In genomic region chrX:24494544-24495113, GRCh38 we compare ENCODE assay signal across 7 cellular contexts. TPM values are rescaled to one million over a fixed set of nuclear protein-coding genes. Genes with fewer than 3 reads are reported as not detected.
A peak's percentile ranks its signal among the peaks of the same experiment; 100 is the strongest.
DNase-seq lines count a peak whose midpoint lies in the region; ATAC-seq and TF ChIP-seq lines count a peak whose summit lies in the region.

No MANE protein-coding gene starts in this region.

- H3K79me1 ChIP-seq in neuronal stem cell (ENCODE audit: low read depth, low read length): no peaks in the 10 kb centered on the region

- no peak overlapping the region for H3K23ac ChIP-seq in neuronal stem cell (ENCODE audit: low read depth, low read length, poor library complexity)

- H3K4me3 ChIP-seq in cardiac fibroblast (replicated peaks in 1 of 2; ENCODE audit: low read depth in 2 of 2, low read length in 2 of 2) (no peak overlapping the region), mesodermal cell (ENCODE audit: extremely low read depth, insufficient read depth, low read length, poor library complexity, severe bottlenecking) (no peak overlapping the region), neuronal stem cell (ENCODE audit: low read length in 2 of 2) (no peak overlapping the region)

- H2AFZ ChIP-seq in neuronal stem cell (ENCODE audit: low read length): no peak overlapping the region

- H3K14ac ChIP-seq in neuronal stem cell (ENCODE audit: low read length): no peak overlapping the region

- H3K27ac ChIP-seq in mesodermal cell (ENCODE audit: low read depth, low read length, severe bottlenecking) (peak overlapping the region; percentile 36), neuronal stem cell (replicated peaks; ENCODE audit: low read length) (no peak overlapping the region)

- DNase-seq in GDM1 (lab: John Stamatoyannopoulos, UW): peak; percentile 35
- DNase-seq in NCI-H2107 (lab: John Stamatoyannopoulos, UW): peak; percentile 63
- DNase-seq in cardiac fibroblast (ENCODE audit: low read depth in 2 of 2): peak; percentile 74 to 76
- DNase-seq in neuronal stem cell (ENCODE audit: low spot score): no peak
- no peak for DNase-seq in activated CD4-positive, alpha-beta T cell treated with anti-CD3 and anti-CD28 coated beads for 48 hours

- no peak overlapping the region for H3K4ac ChIP-seq in neuronal stem cell (ENCODE audit: low read length)

- no peak overlapping the region for H2BK12ac ChIP-seq in neuronal stem cell (ENCODE audit: low read length)

- H4K91ac ChIP-seq in neuronal stem cell (ENCODE audit: low read depth, low read length, poor library complexity): no peak overlapping the region

- H4K8ac ChIP-seq in neuronal stem cell (ENCODE audit: low read depth, low read length): no peak overlapping the region

- H3K9me3 ChIP-seq in mesodermal cell (ENCODE audit: control insufficient read depth, low read length) (no peaks in the 10 kb centered on the region), neuronal stem cell (replicated peaks in 1 of 2; ENCODE audit: control insufficient read depth in 2 of 2, insufficient read depth in 1 of 2, low read depth in 1 of 2, low read length in 2 of 2) (no peaks in the 10 kb centered on the region)

- no peak overlapping the region for H3K4me2 ChIP-seq in neuronal stem cell (ENCODE audit: insufficient read depth, low read length, poor library complexity, severe bottlenecking)

- ATAC-seq in GM21737 (IDR thresholded peaks at IDR 0.05; ENCODE audit: unreplicated experiment): no peak

- no peak overlapping the region for H2BK120ac ChIP-seq in neuronal stem cell (ENCODE audit: low read depth, low read length)

- H3K36me3 ChIP-seq in mesodermal cell (ENCODE audit: control insufficient read depth, insufficient read depth, low read length) (no peaks in the 10 kb centered on the region), neuronal stem cell (replicated peaks in 1 of 2; ENCODE audit: control insufficient read depth in 2 of 2, insufficient read depth in 2 of 2, low read length in 2 of 2) (no peaks in the 10 kb centered on the region)

- no peak overlapping the region for H2BK5ac ChIP-seq in neuronal stem cell (ENCODE audit: low read length)

- no peak for TF ChIP-seq CTCF in cardiac fibroblast (IDR thresholded peaks at IDR 0.05; ENCODE audit: low read depth, low read length)

- no peak overlapping the region for H2BK15ac ChIP-seq in neuronal stem cell (ENCODE audit: low read length)

- no peaks in the 10 kb centered on the region for H3K4me1 ChIP-seq in mesodermal cell (ENCODE audit: control insufficient read depth, insufficient read depth, low read length, poor library complexity, severe bottlenecking)
- H3K4me1 ChIP-seq in neuronal stem cell (ENCODE audit: control insufficient read depth in 2 of 2, insufficient read depth in 1 of 2, low read depth in 1 of 2, low read length in 2 of 2): no peaks in the 10 kb centered on the region

- H3K18ac ChIP-seq in neuronal stem cell (ENCODE audit: low read length): no peak overlapping the region

- H2AK5ac ChIP-seq in neuronal stem cell (ENCODE audit: low read depth, low read length): no peak overlapping the region

- no peaks in the 10 kb centered on the region for H3K27me3 ChIP-seq in neuronal stem cell (ENCODE audit: control insufficient read depth in 3 of 3, insufficient read depth in 3 of 3, low read depth in 1 of 3, low read length in 3 of 3)

- WGBS in mesodermal cell (ENCODE audit: insufficient coverage in 2 of 2), 2 experiments: 81 to 83% methylated on average over 2 to 3 of the region's 8 CpGs
- no CpG with 5 or more reads among the region's 8 CpGs for WGBS in neuronal stem cell (ENCODE audit: extremely low coverage in 2 of 2, insufficient read length in 2 of 2, insufficient replicate concordance in 1 of 2), 2 donors

- H3K9ac ChIP-seq in neuronal stem cell (ENCODE audit: low read depth, low read length, poor library complexity): no peak overlapping the region

RNA-seq across cellular contexts. Expression of gene PDK3, which starts 29.5 kb away (rescaled TPM):
- polyA plus RNA-seq in mesodermal cell (2013, experiment 1 of 2): 8.5 TPM
- 9.7 TPM for polyA plus RNA-seq in mesodermal cell (2013, experiment 2 of 2)
- 7.9 TPM for polyA plus RNA-seq in neuronal stem cell (2013, experiment 1 of 2)
- 8.0 TPM for polyA plus RNA-seq in neuronal stem cell (2013, experiment 2 of 2)

Comparison
In these comparisons a context has a peak if more than half of its experiments do, and no peak if none do; other contexts are left out.
1. DNase-seq: peak in GDM1 (single experiment), NCI-H2107 (single experiment) and cardiac fibroblast (2 of 2); none in neuronal stem cell (single experiment) and activated CD4-positive, alpha-beta T cell treated with anti-CD3 and anti-CD28 coated beads for 48 hours (single experiment).